ENCODE assay signal across 25 cellular contexts in genomic region chr6:46451343-46451742, GRCh38. TPM values are rescaled to one million over a fixed set of nuclear protein-coding genes. Genes with fewer than 3 reads are reported as not detected.
"Had no signal": no experiment of that assay in that cellular context is flagged by ENCODE, and none has a peak within 500 bp of the region (broad histone marks: within the 10 kb centered on the region; RNA-seq: fewer than 3 reads in every experiment).

No MANE protein-coding gene starts in this region.

- H3K27ac Mint-ChIP-seq: activated CD4-positive, alpha-beta memory T cell treated with anti-CD3 and anti-CD28 coated beads, Interleukin-2, amount 10 ng/mL, durations not matched to agents 7 days and 5 days; activated naive CD4-positive, alpha-beta T cell treated with anti-CD3 and anti-CD28 coated beads, Interleukin-2, amount 50 U/mL, for 24 hours; activated T-helper 1 cell treated with anti-CD3 and anti-CD28 coated beads, Interleukin-12 subunit alpha, Interleukin-12 subunit beta, Interleukin-2, Interleukin-4 antibody, amounts not matched to agents 30 ng/mL and 10 ng/mL and 1 ng/mL, durations not matched to agents 14 hours and 24 hours and 36 hours; endodermal cell; natural killer cell had no signal

- DNase-seq: activated CD4-positive, alpha-beta memory T cell treated with anti-CD3 and anti-CD28 coated beads, Interleukin-2, amount 10 ng/mL, durations not matched to agents 7 days and 5 days; activated CD4-positive, alpha-beta T cell treated with anti-CD3 and anti-CD28 coated beads for 48 hours; activated gamma-delta T cell treated with Interleukin-2 at 50 U/mL for 16 hours; aorta; brain microvascular endothelial cell; caudate nucleus; endodermal cell; esophagus squamous epithelium; heart right ventricle; kidney glomerular epithelial cell; left ventricle myocardium superior; mammary epithelial cell; midbrain; natural killer cell; ovary; psoas muscle; stimulated activated CD4-positive, alpha-beta T cell treated with anti-CD3 and anti-CD28 coated beads, Interleukin-12 subunit alpha, Interleukin-12 subunit beta, amount 100 ng/mL, for 4 hours; stimulated activated CD4-positive, alpha-beta T cell treated with anti-CD3 and anti-CD28 coated beads, Interleukin-4, amount 100 ng/mL, for 4 hours; stimulated activated naive CD8-positive, alpha-beta T cell treated with anti-CD3 and anti-CD28 coated beads, Interleukin-15, Interleukin-2, amounts not matched to agents 100 U/mL and 50 U/mL, for 24 hours; T-helper 9 cell; thyroid gland had no signal

- H3K9me3 Mint-ChIP-seq: activated CD4-positive, alpha-beta memory T cell treated with anti-CD3 and anti-CD28 coated beads, Interleukin-2, amount 10 ng/mL, durations not matched to agents 7 days and 5 days; activated T-helper 1 cell treated with anti-CD3 and anti-CD28 coated beads, Interleukin-12 subunit alpha, Interleukin-12 subunit beta, Interleukin-2, Interleukin-4 antibody, amounts not matched to agents 30 ng/mL and 10 ng/mL and 1 ng/mL, durations not matched to agents 14 hours and 24 hours and 36 hours had no signal

- H3K4me3 Mint-ChIP-seq: activated CD4-positive, alpha-beta memory T cell treated with anti-CD3 and anti-CD28 coated beads, Interleukin-2, amount 10 ng/mL, durations not matched to agents 7 days and 5 days; activated naive CD4-positive, alpha-beta T cell treated with anti-CD3 and anti-CD28 coated beads, Interleukin-2, amount 50 U/mL, for 24 hours; activated T-helper 1 cell treated with anti-CD3 and anti-CD28 coated beads, Interleukin-12 subunit alpha, Interleukin-12 subunit beta, Interleukin-2, Interleukin-4 antibody, amounts not matched to agents 30 ng/mL and 10 ng/mL and 1 ng/mL, durations not matched to agents 14 hours and 24 hours and 36 hours; endodermal cell; natural killer cell had no signal

- ATAC-seq: natural killer cell; psoas muscle; stimulated activated naive CD8-positive, alpha-beta T cell treated with anti-CD3 and anti-CD28 coated beads, Interleukin-15, Interleukin-2, amounts not matched to agents 100 U/mL and 50 U/mL, for 24 hours had no signal

- H3K4me1 Mint-ChIP-seq: activated CD4-positive, alpha-beta memory T cell treated with anti-CD3 and anti-CD28 coated beads, Interleukin-2, amount 10 ng/mL, durations not matched to agents 7 days and 5 days; activated naive CD4-positive, alpha-beta T cell treated with anti-CD3 and anti-CD28 coated beads, Interleukin-2, amount 50 U/mL, for 24 hours; natural killer cell had no signal

- H3K4me3 ChIP-seq: esophagus squamous epithelium, heart right ventricle, ovary, psoas muscle, right atrium auricular region, thyroid gland had no signal

- H3K36me3 ChIP-seq: brain microvascular endothelial cell, esophagus squamous epithelium, ovary, right atrium auricular region, thyroid gland had no signal

- H3K9me3 ChIP-seq: esophagus squamous epithelium, ovary, thyroid gland had no signal

- H3K27me3 ChIP-seq: brain microvascular endothelial cell, esophagus squamous epithelium, heart right ventricle, ovary, right atrium auricular region, thyroid gland had no signal

- FAIRE-seq: colon had no signal

- H3K27ac ChIP-seq: brain microvascular endothelial cell, esophagus squamous epithelium, ovary, psoas muscle, thyroid gland had no signal

- H3K36me3 Mint-ChIP-seq: activated naive CD4-positive, alpha-beta T cell treated with anti-CD3 and anti-CD28 coated beads, Interleukin-2, amount 50 U/mL, for 24 hours had no signal

RNA-seq across cellular contexts. Expression of gene RCAN2, which starts 39.9 kb away (rescaled TPM):
- polyA plus RNA-seq: mammary epithelial cell had no signal
